Comparison of ENCODE assay signal across 9 cellular contexts in the genomic region with DNA sequence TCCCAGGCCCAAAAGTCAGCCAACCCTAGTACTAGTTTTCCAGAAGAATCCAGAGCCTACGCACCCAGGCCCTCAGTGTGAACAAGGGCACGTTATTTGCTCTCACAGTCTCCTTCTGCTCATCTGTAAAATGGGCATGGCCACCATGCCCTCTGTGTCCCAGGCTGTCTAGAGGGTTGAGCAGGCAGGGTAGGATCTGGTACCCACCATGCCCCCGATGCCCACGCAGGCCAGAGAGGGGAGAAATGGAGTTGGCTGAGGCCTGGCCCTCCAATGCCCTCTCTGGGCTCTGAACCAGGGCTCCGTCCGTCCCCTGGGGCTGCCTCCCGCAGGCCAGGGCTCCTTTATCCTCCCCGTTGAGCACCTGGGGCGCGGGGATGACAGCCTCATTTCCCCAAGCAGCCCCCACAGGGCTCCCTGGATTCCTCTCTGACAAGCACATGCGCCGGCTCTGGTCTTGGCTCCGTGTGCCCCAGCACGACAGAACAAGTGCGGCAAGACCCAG. TPM values are rescaled to one million over a fixed set of nuclear protein-coding genes. Genes with fewer than 3 reads are reported as not detected.
DNase-seq lines count a peak whose midpoint lies in the region; ATAC-seq and TF ChIP-seq lines count a peak whose summit lies in the region.
"Had no signal": no experiment of that assay in that cellular context is flagged by ENCODE, and none has a peak within 500 bp of the region (broad histone marks: within the 10 kb centered on the region; RNA-seq: fewer than 3 reads in every experiment).

No MANE protein-coding gene starts in this region.

- DNase-seq in Caco-2: no peak
- DNase-seq in WERI-Rb-1: no peak
- DNase-seq in fibroblast of villous mesenchyme (ENCODE audit: low read depth): no peak
- DNase-seq in sigmoid colon: peak; percentile 83
- DNase-seq in NK-92 (lab: John Stamatoyannopoulos, UW; ENCODE audit: unreplicated experiment): no peak
- DNase-seq in glomerular visceral epithelial cell (ENCODE audit: extremely low spot score): no peak

- CTCF ChIA-PET in Caco-2 (lab: Charles Lee): interaction anchor here (0.8 to 0.9 kb wide), 2 partner anchors 9 to 77 kb away, joined by 3 to 4 read pairs; no protein-coding TSS in a partner anchor

- TF ChIP-seq EP300 in sigmoid colon (IDR thresholded peaks at IDR 0.05): no peak

- H3K36me3 ChIP-seq in Caco-2 (ENCODE audit: control insufficient read depth, insufficient read depth, low read length) (peaks cover under 1% of the 10 kb centered on the region; the same call in 1 of the 2 replicates), WERI-Rb-1 (peaks cover under 1% of the 10 kb centered on the region), sigmoid colon (no peaks in the 10 kb centered on the region)

- H3K4me3 Mint-ChIP-seq in Caco-2 (ENCODE audit: unreplicated experiment): peak overlapping the region; percentile 63
- H3K4me3 Mint-ChIP-seq: activated B cell treated with CpG ODN at 0.5 μM for 24 hours had no signal

- H3K27ac ChIP-seq in WERI-Rb-1 (peak overlapping the region; percentile 63), sigmoid colon (peak overlapping the region; percentile 93 to 99 (median 98))

- ATAC-seq in GM18511 (IDR thresholded peaks at IDR 0.05; ENCODE audit: unreplicated experiment) (no peak), GM21576 (IDR thresholded peaks at IDR 0.05; ENCODE audit: unreplicated experiment) (no peak)

- H3K4me1 ChIP-seq in Caco-2 (peaks cover 27% of the 10 kb centered on the region), sigmoid colon (peaks cover 0 to 58% (median 44%) of the 10 kb centered on the region in 4 donors)

- TF ChIP-seq CTCF in Caco-2 (IDR thresholded peaks at IDR 0.05; ENCODE audit: insufficient read depth in 1 of 2, low read depth in 1 of 2, low read length in 1 of 2, severe bottlenecking in 1 of 2, unreplicated experiment in 1 of 2) (no peak), WERI-Rb-1 (IDR thresholded peaks at IDR 0.05; ENCODE audit: low read depth, low read length) (no peak), fibroblast of villous mesenchyme (IDR thresholded peaks at IDR 0.05; ENCODE audit: insufficient read depth, low read depth, low read length) (no peak), sigmoid colon (IDR thresholded peaks at IDR 0.05) (no peak)

- H3K4me3 ChIP-seq in Caco-2 (ENCODE audit: low read depth, low read length) (peak overlapping the region; percentile 39), WERI-Rb-1 (ENCODE audit: low read depth, low read length) (peak overlapping the region; percentile 60), fibroblast of villous mesenchyme (ENCODE audit: low read depth, low read length) (peak overlapping the region; percentile 67), sigmoid colon (peak overlapping the region; percentile 66 to 87 (median 75))

- intact Hi-C loops in Caco-2 (cut with micrococcal nuclease; ENCODE audit: unreplicated experiment) (loop anchor here (2.0 kb wide), 1 partner anchor 77 kb away; no protein-coding TSS in a partner anchor), sigmoid colon (cut with DNase I) (loop anchor here (2.0 kb wide), 2 partner anchors 19 to 39 kb away; no protein-coding TSS in a partner anchor)

- WGBS in sigmoid colon, 2 donors: 32 to 45% methylated on average over 15 of the region's 15 CpGs

- no peak for TF ChIP-seq POLR2A in sigmoid colon (IDR thresholded peaks at IDR 0.05)

- POLR2A ChIA-PET in Caco-2 (lab: Charles Lee): interaction anchor here (0.6 kb wide), 1 partner anchor 1576 kb away, joined by 3 read pairs; no protein-coding TSS in a partner anchor

- no peaks in the 10 kb centered on the region for H3K9me3 Mint-ChIP-seq in Caco-2 (ENCODE audit: unreplicated experiment)
- H3K9me3 Mint-ChIP-seq: activated B cell treated with CpG ODN at 0.5 μM for 24 hours had no signal

- peaks cover 31% of the 10 kb centered on the region for H3K36me3 Mint-ChIP-seq in Caco-2 (ENCODE audit: insufficient read depth, unreplicated experiment)

- peaks cover 9% of the 10 kb centered on the region for H3K4me1 Mint-ChIP-seq in Caco-2 (ENCODE audit: low read depth, unreplicated experiment)
- H3K4me1 Mint-ChIP-seq: activated B cell treated with CpG ODN at 0.5 μM for 24 hours had no signal

- H3K9me3 ChIP-seq in Caco-2: no peaks in the 10 kb centered on the region
- H3K9me3 ChIP-seq in WERI-Rb-1 (ENCODE audit: severe bottlenecking): no peaks in the 10 kb centered on the region
- H3K9me3 ChIP-seq in sigmoid colon: no peaks in the 10 kb centered on the region

- peak overlapping the region; percentile 86 for H3K27ac Mint-ChIP-seq in Caco-2 (ENCODE audit: unreplicated experiment)
- H3K27ac Mint-ChIP-seq: activated B cell treated with CpG ODN at 0.5 μM for 24 hours had no signal

- no peaks in the 10 kb centered on the region for H3K27me3 ChIP-seq in Caco-2 (replicated peaks; ENCODE audit: control insufficient read depth, insufficient read depth, low read length)
- H3K27me3 ChIP-seq in WERI-Rb-1 (ENCODE audit: insufficient read depth, low read depth, severe bottlenecking): peaks cover 49% of the 10 kb centered on the region
- no peaks in the 10 kb centered on the region for H3K27me3 ChIP-seq in sigmoid colon

- no peaks in the 10 kb centered on the region for H3K27me3 Mint-ChIP-seq in Caco-2 (ENCODE audit: insufficient read depth, unreplicated experiment)

- no TSS peak for BruUV-seq in Caco-2 (replicated peaks; lab: Mats Ljungman, UMichigan)

RNA-seq across cellular contexts. Expression of a gene that starts 9.1 kb away (rescaled TPM):
- total RNA-seq in Caco-2 (2022) (10.2 and 15.5 TPM in 2 replicates), fibroblast of villous mesenchyme (6.5 and 8.4 TPM in 2 replicates), sigmoid colon (10 to 100 TPM in 1 of 4 donors, 1 to 10 TPM in 3; 3.8 to 18.6 (median 7.2) TPM)
- 10 to 100 TPM in 1 of 3 donors, 1 to 10 TPM in 2; 1.8 to 12.9 (median 3.0) TPM for polyA plus RNA-seq in sigmoid colon
